1 cellular context compared by ENCODE assay signal in genomic region chr2:23699526-23699925, GRCh38.
TF ChIP-seq lines count a peak whose summit lies in the region.

No MANE protein-coding gene starts in this region.

TF ChIP-seq in WTC11, 78 proteins besides CTCF, POLR2A, EP300 and RAD21 (continued from another document):
- TF ChIP-seq ZNF425 (CRISPR knock-in tag; conservative IDR thresholded peaks at IDR 0.05) = no peak
- no peak for TF ChIP-seq FOXK1 (CRISPR knock-in tag; IDR thresholded peaks at IDR 0.05)
- TF ChIP-seq ZMAT4 (CRISPR knock-in tag; IDR thresholded peaks at IDR 0.05) = no peak
- TF ChIP-seq EMX1 (CRISPR knock-in tag; IDR thresholded peaks at IDR 0.05) = no peak
- TF ChIP-seq SP1 (CRISPR knock-in tag; conservative IDR thresholded peaks at IDR 0.05) = no peak
- TF ChIP-seq HMGXB4 (CRISPR knock-in tag; IDR thresholded peaks at IDR 0.05) = no peak
- TF ChIP-seq NFATC4 (CRISPR knock-in tag; IDR thresholded peaks at IDR 0.05) = no peak
- TF ChIP-seq MYBL2 (CRISPR knock-in tag; IDR thresholded peaks at IDR 0.05) = no peak
- no peak for TF ChIP-seq NFE2L1 (CRISPR knock-in tag; IDR thresholded peaks at IDR 0.05)
- no peak for TF ChIP-seq IRF1 (CRISPR knock-in tag; IDR thresholded peaks at IDR 0.05)
- TF ChIP-seq CBFB (CRISPR knock-in tag; IDR thresholded peaks at IDR 0.05; ENCODE audit: low read depth) = no peak
- no peak for TF ChIP-seq ZNF671 (CRISPR knock-in tag; IDR thresholded peaks at IDR 0.05)
- no peak for TF ChIP-seq SMAD3 (CRISPR knock-in tag; IDR thresholded peaks at IDR 0.05; ENCODE audit: borderline replicate concordance)
TF ChIP-seq in WTC11: peak in this region for 0.
